ENCODE assay signal across 2 cellular contexts in the genomic region with DNA sequence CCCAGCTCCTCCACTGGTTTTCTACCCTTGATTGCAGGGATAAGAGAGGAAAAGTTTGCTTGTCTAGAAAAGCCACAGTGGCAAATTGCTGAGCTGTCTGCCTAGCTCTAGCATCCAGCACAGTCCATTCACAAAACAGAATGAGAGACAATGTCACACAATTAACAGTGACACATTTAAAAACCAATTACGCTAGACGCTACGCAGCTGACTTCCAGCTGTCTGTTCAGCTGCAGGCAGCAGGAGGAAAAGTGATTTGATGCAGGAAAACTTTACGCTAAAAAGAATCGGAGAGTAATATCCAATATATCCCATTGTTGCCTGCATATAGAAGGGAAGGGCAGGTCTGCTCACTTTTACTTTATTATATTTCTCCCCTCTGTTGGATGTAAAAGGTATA.
TF ChIP-seq lines count a peak whose summit lies in the region.

No MANE protein-coding gene starts in this region.

TF ChIP-seq in H1, 55 proteins besides CTCF, POLR2A, EP300 and RAD21:
- TF ChIP-seq SP2 (IDR thresholded peaks at IDR 0.05; ENCODE audit: low read length) (no peak), KDM1A (IDR thresholded peaks at IDR 0.05; ENCODE audit: borderline replicate concordance, low read length) (no peak), CEBPB (IDR thresholded peaks at IDR 0.05; ENCODE audit: low read depth, low read length) (no peak), JUND (IDR thresholded peaks at IDR 0.05; ENCODE audit: low read length) (no peak), CHD1 (IDR thresholded peaks at IDR 0.05; ENCODE audit: low read depth, low read length) (no peak), HDAC6 (IDR thresholded peaks at IDR 0.05; ENCODE audit: low read depth, low read length) (no peak), E2F6 (IDR thresholded peaks at IDR 0.05) (no peak), KDM5A (IDR thresholded peaks at IDR 0.05; ENCODE audit: low read length) (no peak), CHD2 (IDR thresholded peaks at IDR 0.05; ENCODE audit: low read length) (no peak), SIRT6 (IDR thresholded peaks at IDR 0.05; ENCODE audit: low read length) (no peak), ASH2L (IDR thresholded peaks at IDR 0.05; ENCODE audit: low read length) (no peak)
TF ChIP-seq in H1: peak in this region for 0.

TF ChIP-seq in neural cell, 6 proteins besides CTCF, POLR2A, EP300 and RAD21:
- no peak for TF ChIP-seq SMC3 (conservative IDR thresholded peaks at IDR 0.05; ENCODE audit: poor library complexity)
TF ChIP-seq in neural cell: peak in this region for 0.
